ENCODE assay signal across 1 cellular context in the genomic region with DNA sequence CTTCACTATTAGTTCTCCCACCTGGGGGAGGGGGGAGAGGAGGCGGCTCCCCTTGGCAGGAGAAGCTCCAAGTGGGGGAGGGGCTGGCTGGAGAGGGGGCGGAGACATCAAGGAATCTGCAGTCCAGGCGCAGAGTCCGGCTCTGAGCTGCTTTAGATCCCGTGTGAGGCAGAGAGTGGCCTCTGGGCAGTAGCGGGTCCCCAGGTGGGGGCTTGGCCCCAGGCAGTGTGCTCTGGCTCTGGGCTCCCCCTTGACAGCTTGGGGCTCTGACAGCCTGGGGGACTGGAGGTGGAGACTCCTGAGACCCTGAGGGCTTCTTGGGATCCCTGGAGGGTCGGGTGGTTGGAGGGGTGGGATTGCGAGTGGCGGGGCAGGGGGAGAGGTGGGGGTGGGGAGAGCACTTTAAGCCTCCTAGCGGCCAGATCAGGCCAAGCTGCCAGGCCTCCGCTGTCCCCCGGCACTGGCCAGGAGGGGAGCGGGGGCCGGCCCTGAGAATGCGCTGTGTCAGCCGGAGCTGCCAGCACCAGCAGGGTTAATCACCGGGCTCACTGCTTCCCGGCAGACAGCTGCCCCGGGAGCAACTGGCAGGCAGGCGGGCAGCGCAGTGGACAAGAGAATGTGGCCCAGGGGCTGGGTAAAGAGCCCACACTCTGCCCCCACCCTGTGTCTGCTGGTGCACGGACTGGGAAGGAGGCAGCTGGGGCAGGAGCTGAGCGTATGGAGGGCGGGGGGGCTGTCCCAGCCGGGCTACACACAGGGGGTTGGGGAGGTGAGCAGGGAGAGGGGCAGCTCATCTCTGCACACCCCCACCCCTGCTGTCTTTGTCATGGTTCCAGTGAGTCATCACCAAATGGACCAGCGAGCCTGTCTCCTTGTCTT.
A peak's percentile ranks its signal among the peaks of the same experiment; 100 is the strongest.
TF ChIP-seq lines count a peak whose summit lies in the region.

No MANE protein-coding gene starts in this region.

TF ChIP-seq in H1, 55 proteins besides CTCF, POLR2A, EP300 and RAD21:
- no peak for TF ChIP-seq EGR1 (IDR thresholded peaks at IDR 0.05; ENCODE audit: borderline replicate concordance, low read depth, low read length)
- TF ChIP-seq JUND (IDR thresholded peaks at IDR 0.05; ENCODE audit: low read length), result peak; percentile 6; the same call in 1 of the 2 replicates
- peak in 1 of 2 experiments; percentile 69; a peak in 2 of 4 replicates for TF ChIP-seq SIN3A (conservative IDR thresholded peaks at IDR 0.05 in 1 of 2, IDR thresholded peaks at IDR 0.05 in 1 of 2; ENCODE audit: low read depth in 1 of 2, low read length in 2 of 2)
- TF ChIP-seq GABPA (IDR thresholded peaks at IDR 0.05; ENCODE audit: borderline replicate concordance, insufficient read depth, low read length), result 0 out of 2 replicates have a peak, but pooled peaks have one; percentile 28
- TF ChIP-seq CTBP2 (IDR thresholded peaks at IDR 0.05; ENCODE audit: borderline replicate concordance, insufficient read depth, insufficient read length, low read length), result peak; percentile 15
- peak; percentile 49 for TF ChIP-seq BACH1 (IDR thresholded peaks at IDR 0.05; ENCODE audit: low read length)
- TF ChIP-seq PHF8 (conservative IDR thresholded peaks at IDR 0.05; ENCODE audit: low read depth, low read length), result no peak
- TF ChIP-seq TAF7 (optimal IDR thresholded peaks at IDR 0.05; ENCODE audit: borderline replicate concordance, low read depth, low read length), result no peak
- peak; percentile 58; the same call in 1 of the 2 replicates for TF ChIP-seq MAFK (IDR thresholded peaks at IDR 0.05; ENCODE audit: low read depth, low read length)
